ENCODE assay signal across 14 cellular contexts in genomic region chr7:155229548-155230168, GRCh38.
DNase-seq lines count a peak whose midpoint lies in the region; ATAC-seq and TF ChIP-seq lines count a peak whose summit lies in the region.
"Had no signal": no experiment of that assay in that cellular context is flagged by ENCODE, and none has a peak within 500 bp of the region (broad histone marks: within the 10 kb centered on the region; RNA-seq: fewer than 3 reads in every experiment).

No MANE protein-coding gene starts in this region.

- ATAC-seq in psoas muscle (peak in 2 of 4 donors; percentile 1 to 3), sciatic nerve (no peak)

- no peaks in the 10 kb centered on the region for H3K36me3 ChIP-seq in psoas muscle (ENCODE audit: insufficient read depth in 1 of 2, low read depth in 1 of 2)
- H3K36me3 ChIP-seq: BLaER1 treated with 17β-estradiol and CSF1 and Interleukin-3, amounts not matched to agents 10 nM and 100 nM; ovary; thoracic aorta had no signal

- TF ChIP-seq CTCF in RWPE1 (conservative IDR thresholded peaks at IDR 0.05; ENCODE audit: low read depth) (no peak), psoas muscle (IDR thresholded peaks at IDR 0.05) (no peak)

- H3K27me3 ChIP-seq in psoas muscle (ENCODE audit: insufficient read depth in 3 of 3, low read length in 2 of 3) = no peaks in the 10 kb centered on the region
- H3K27me3 ChIP-seq: BLaER1 treated with 17β-estradiol and CSF1 and Interleukin-3, amounts not matched to agents 10 nM and 100 nM; ovary had no signal

- intact Hi-C loops in psoas muscle (cut with DNase I) (loop anchor here in 1 of 2 donors (2.0 kb wide), 1 partner anchor 27 kb away; no protein-coding TSS in a partner anchor), sciatic nerve (cut with DNase I) (no loop called here)

- H3K4me1 ChIP-seq in psoas muscle = peaks cover 16% of the 10 kb centered on the region

- POLR2A ChIA-PET in RWPE1 (lab: Yijun Ruan, JAX; ENCODE audit: low non-redundant PET) = interaction anchor here (0.5 kb wide), 1 partner anchor 75 kb away, joined by 6 read pairs; no protein-coding TSS in a partner anchor

- CTCF ChIA-PET in RWPE1 (lab: Yijun Ruan, JAX) = interaction anchor here (0.9 kb wide), 1 partner anchor 127 kb away, joined by 3 read pairs; no protein-coding TSS in a partner anchor

- no peaks in the 10 kb centered on the region for H3K9me3 ChIP-seq in psoas muscle
- H3K9me3 ChIP-seq: BLaER1 treated with 17β-estradiol and CSF1 and Interleukin-3, amounts not matched to agents 10 nM and 100 nM; ovary; thoracic aorta had no signal

- H3K27ac ChIP-seq in RWPE1 (peak overlapping the region; percentile 82), epithelial cell of prostate (peak overlapping the region; percentile 86), psoas muscle (peak overlapping the region; percentile 58)
- H3K27ac ChIP-seq: BLaER1 treated with 17β-estradiol and CSF1 and Interleukin-3, amounts not matched to agents 10 nM and 100 nM; ovary; thoracic aorta had no signal

- DNase-seq in H4 (ENCODE audit: low spot score) (peak; percentile 59), RWPE1 (ENCODE audit: low spot score) (no peak), epithelial cell of prostate (ENCODE audit: low read depth, low spot score) (peak; percentile 51), psoas muscle (no peak), SIG-M5 treated with dmso at 0.1 percent for 504 hours (lab: John Stamatoyannopoulos, UW; ENCODE audit: unreplicated experiment) (no peak), CD1c-positive myeloid dendritic cell (ENCODE audit: extremely low spot score) (no peak), sciatic nerve (ENCODE audit: low spot score) (no peak), OCI-M2 (lab: John Stamatoyannopoulos, UW; ENCODE audit: unreplicated experiment) (no peak)
- DNase-seq: activated CD4-positive, CD25-positive, alpha-beta regulatory T cell; activated naive CD4-positive, alpha-beta T cell; effector CD8-positive, alpha-beta T cell; ovary had no signal

- no peak overlapping the region for H3K4me3 ChIP-seq in psoas muscle
- H3K4me3 ChIP-seq: BLaER1 treated with 17β-estradiol and CSF1 and Interleukin-3, amounts not matched to agents 10 nM and 100 nM; ovary; thoracic aorta had no signal

- WGBS in psoas muscle, 3 donors = 67 to 74% (median 69%) methylated on average over 14 of the region's 14 CpGs

Comparison
In these comparisons a context has a peak if more than half of its experiments do, and no peak if none do; other contexts are left out.
1. DNase-seq: peak in H4 (single experiment) and epithelial cell of prostate (single experiment); none in RWPE1 (single experiment), psoas muscle (0 of 2), SIG-M5 treated with dmso at 0.1 percent for 504 hours (single experiment), CD1c-positive myeloid dendritic cell (single experiment), sciatic nerve (single experiment) and OCI-M2 (single experiment).
2. Peak in every context shown above with its lines, with median percentiles within 50 percentile points of each other: H3K27ac ChIP-seq.